Comparison of ENCODE assay signal across 20 cellular contexts in the genomic region with DNA sequence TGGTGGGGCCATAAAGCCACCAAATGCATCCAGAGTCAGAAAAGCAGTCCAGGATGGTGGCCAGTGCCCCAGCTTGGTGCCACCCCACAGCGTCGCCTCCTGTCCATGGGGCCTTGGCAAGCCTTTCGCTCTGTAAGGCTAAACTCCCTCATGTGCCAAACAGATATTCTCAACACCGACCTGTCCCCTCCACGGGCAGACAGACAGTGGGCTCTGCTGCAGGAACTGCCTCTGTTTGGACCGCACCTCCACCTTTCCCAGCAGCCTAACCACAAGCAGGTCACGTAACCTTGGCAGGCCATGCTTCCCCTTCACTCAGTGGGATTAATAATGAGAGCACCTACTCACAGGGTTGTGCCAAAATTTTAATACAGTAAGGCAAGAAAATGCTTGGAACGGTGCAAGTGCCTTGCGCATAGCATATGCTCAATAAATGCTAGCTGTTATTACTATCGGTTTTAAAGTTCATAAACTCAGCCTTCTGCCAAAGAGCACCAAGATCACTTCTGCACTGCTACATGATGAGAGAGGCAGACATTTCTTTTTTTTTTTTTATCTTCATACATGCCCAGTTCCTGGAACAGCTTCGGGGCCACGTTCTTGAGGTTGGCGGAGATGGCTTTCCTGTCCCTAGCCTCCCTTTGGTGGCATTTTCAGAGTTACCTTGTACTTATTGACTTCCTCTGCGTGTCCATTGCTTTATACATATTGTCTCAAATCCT. TPM values are rescaled to one million over a fixed set of nuclear protein-coding genes. Genes with fewer than 3 reads are reported as not detected.
DNase-seq lines count a peak whose midpoint lies in the region; ATAC-seq and FAIRE-seq lines count a peak whose summit lies in the region.
"Had no signal": no experiment of that assay in that cellular context is flagged by ENCODE, and none has a peak within 500 bp of the region (broad histone marks: within the 10 kb centered on the region; RNA-seq: fewer than 3 reads in every experiment).

No MANE protein-coding gene starts in this region.

- peak overlapping the region; percentile 48 to 82 (median 72) for H3K4me3 Mint-ChIP-seq in CD4-positive, CD25-positive, alpha-beta regulatory T cell
- peak overlapping the region; percentile 70 to 89 (median 77) for H3K4me3 Mint-ChIP-seq in CD8-positive, alpha-beta memory T cell
- H3K4me3 Mint-ChIP-seq in activated naive CD8-positive, alpha-beta T cell = peak overlapping the region; percentile 64
- peak overlapping the region; percentile 93 for H3K4me3 Mint-ChIP-seq in natural killer cell treated with Interleukin-12 subunit alpha and Interleukin-12 subunit beta and Interleukin-15 and Interleukin-18, amount 100 ng/mL, for 72 hours

- no peaks in the 10 kb centered on the region for H3K27me3 ChIP-seq in CD4-positive, CD25-positive, alpha-beta regulatory T cell (ENCODE audit: control insufficient read depth, insufficient read depth, low read length)
- H3K27me3 ChIP-seq in CD8-positive, alpha-beta memory T cell (ENCODE audit: insufficient read depth, low read length, poor library complexity, severe bottlenecking) = no peaks in the 10 kb centered on the region
- H3K27me3 ChIP-seq: esophagus squamous epithelium, left lung, right atrium auricular region, uterus had no signal

- peak in 1 of 3 donors; percentile 68 for DNase-seq in CD4-positive, CD25-positive, alpha-beta regulatory T cell
- DNase-seq in CD8-positive, alpha-beta memory T cell = no peak
- no peak for DNase-seq in natural killer cell treated with Interleukin-12 subunit alpha and Interleukin-12 subunit beta and Interleukin-15 and Interleukin-18, amount 100 ng/mL, for 72 hours (ENCODE audit: low spot score)
- DNase-seq in AG08395 (ENCODE audit: low spot score) = no peak
- DNase-seq in HTR-8/SVneo (ENCODE audit: insufficient read length, low spot score) = no peak
- no peak for DNase-seq in NK-92 treated with Interleukin-12 subunit alpha and Interleukin-12 subunit beta, amount 100 ng/mL, for 24 hours (lab: John Stamatoyannopoulos, UW)
- DNase-seq: AML-193; amygdala; caudate nucleus; esophagus squamous epithelium; KBM-7; left lung; midbrain; NCI-H2029 treated with DMSO at 0.1 percent for 48 hours; NCI-H446; stimulated activated CD4-positive, alpha-beta T cell treated with anti-CD3 and anti-CD28 coated beads, Interleukin-15, amount 100 ng/mL, for 24 hours; uterus; WERI-Rb-1 had no signal

- POLR2A ChIA-PET in CD8-positive, alpha-beta memory T cell (lab: Charles Lee) = interaction anchor here (0.7 to 1.9 kb wide), 5 partner anchors 9 to 74 kb away, joined by 3 to 14 read pairs (median 4); no protein-coding TSS in a partner anchor

- H3K4me1 ChIP-seq in CD4-positive, CD25-positive, alpha-beta regulatory T cell (ENCODE audit: control insufficient read depth, insufficient read depth, low read length, poor library complexity, severe bottlenecking) = peaks cover 100% of the 10 kb centered on the region
- peaks cover 98% of the 10 kb centered on the region for H3K4me1 ChIP-seq in CD8-positive, alpha-beta memory T cell (ENCODE audit: insufficient read depth, low read length)
- H3K4me1 ChIP-seq: right atrium auricular region, uterus had no signal

- H3K27ac Mint-ChIP-seq in CD4-positive, CD25-positive, alpha-beta regulatory T cell = peak overlapping the region; percentile 94 to 98 (median 96)
- peak overlapping the region; percentile 89 to 97 (median 94) for H3K27ac Mint-ChIP-seq in CD8-positive, alpha-beta memory T cell
- H3K27ac Mint-ChIP-seq in activated naive CD8-positive, alpha-beta T cell = peak overlapping the region; percentile 87
- peak overlapping the region; percentile 97 to 98 for H3K27ac Mint-ChIP-seq in natural killer cell treated with Interleukin-12 subunit alpha and Interleukin-12 subunit beta and Interleukin-15 and Interleukin-18, amount 100 ng/mL, for 72 hours

- CTCF ChIA-PET in CD8-positive, alpha-beta memory T cell (lab: Charles Lee) = interaction anchor here (1.2 to 2.8 kb wide), 6 partner anchors 10 to 148 kb away, joined by 4 to 13 read pairs (median 6); no protein-coding TSS in a partner anchor

- H3K9me3 ChIP-seq in CD4-positive, CD25-positive, alpha-beta regulatory T cell (ENCODE audit: control insufficient read depth in 2 of 2, low read length in 2 of 2) = no peaks in the 10 kb centered on the region
- H3K9me3 ChIP-seq in CD8-positive, alpha-beta memory T cell (ENCODE audit: low read length) = no peaks in the 10 kb centered on the region
- H3K9me3 ChIP-seq: esophagus squamous epithelium, left lung, right atrium auricular region, uterus had no signal

- no peaks in the 10 kb centered on the region for H3K9me3 Mint-ChIP-seq in CD4-positive, CD25-positive, alpha-beta regulatory T cell
- H3K9me3 Mint-ChIP-seq in CD8-positive, alpha-beta memory T cell = no peaks in the 10 kb centered on the region
- H3K9me3 Mint-ChIP-seq in activated naive CD8-positive, alpha-beta T cell (ENCODE audit: low read depth) = peaks cover 3% of the 10 kb centered on the region
- peaks cover 4% of the 10 kb centered on the region for H3K9me3 Mint-ChIP-seq in natural killer cell treated with Interleukin-12 subunit alpha and Interleukin-12 subunit beta and Interleukin-15 and Interleukin-18, amount 100 ng/mL, for 72 hours

- H3K36me3 ChIP-seq in CD4-positive, CD25-positive, alpha-beta regulatory T cell (ENCODE audit: control insufficient read depth, insufficient read depth, low read length) = peaks cover 32% of the 10 kb centered on the region
- H3K36me3 ChIP-seq in CD8-positive, alpha-beta memory T cell (ENCODE audit: insufficient read depth, low read length) = peaks cover 9% of the 10 kb centered on the region
- H3K36me3 ChIP-seq: esophagus squamous epithelium, left lung, right atrium auricular region, uterus, WERI-Rb-1 had no signal

- H3K27me3 Mint-ChIP-seq in CD4-positive, CD25-positive, alpha-beta regulatory T cell = no peaks in the 10 kb centered on the region
- H3K27me3 Mint-ChIP-seq in CD8-positive, alpha-beta memory T cell = no peaks in the 10 kb centered on the region
- H3K27me3 Mint-ChIP-seq in activated naive CD8-positive, alpha-beta T cell = no peaks in the 10 kb centered on the region
- H3K27me3 Mint-ChIP-seq in natural killer cell treated with Interleukin-12 subunit alpha and Interleukin-12 subunit beta and Interleukin-15 and Interleukin-18, amount 100 ng/mL, for 72 hours = no peaks in the 10 kb centered on the region

- H3K27ac ChIP-seq in CD4-positive, CD25-positive, alpha-beta regulatory T cell (ENCODE audit: insufficient read depth, low read length, poor library complexity, severe bottlenecking) = peak overlapping the region; percentile 92
- H3K27ac ChIP-seq in CD8-positive, alpha-beta memory T cell (ENCODE audit: low read depth, low read length) = peak overlapping the region; percentile 4
- H3K27ac ChIP-seq: right atrium auricular region, uterus, WERI-Rb-1 had no signal

- ATAC-seq in CD4-positive, CD25-positive, alpha-beta regulatory T cell (ENCODE audit: low read depth in 2 of 2) = peak; percentile 30 to 43
- no peak for ATAC-seq in natural killer cell treated with Interleukin-12 subunit alpha and Interleukin-12 subunit beta and Interleukin-15 and Interleukin-18, amount 100 ng/mL, for 72 hours
- ATAC-seq: left lung had no signal

- peaks cover 44% of the 10 kb centered on the region for H3K36me3 Mint-ChIP-seq in CD4-positive, CD25-positive, alpha-beta regulatory T cell
- peaks cover 5 to 66% (median 30%) of the 10 kb centered on the region in 3 donors for H3K36me3 Mint-ChIP-seq in CD8-positive, alpha-beta memory T cell
- H3K36me3 Mint-ChIP-seq in activated naive CD8-positive, alpha-beta T cell = peaks cover 36% of the 10 kb centered on the region
- H3K36me3 Mint-ChIP-seq in natural killer cell treated with Interleukin-12 subunit alpha and Interleukin-12 subunit beta and Interleukin-15 and Interleukin-18, amount 100 ng/mL, for 72 hours = peaks cover 6% of the 10 kb centered on the region

- no peak for FAIRE-seq in HTR-8/SVneo (lab: Jason Lieb, UNC)

- H3K4me3 ChIP-seq in CD4-positive, CD25-positive, alpha-beta regulatory T cell (ENCODE audit: low read depth, low read length) = peak overlapping the region; percentile 73
- peak overlapping the region; percentile 23 for H3K4me3 ChIP-seq in CD8-positive, alpha-beta memory T cell (ENCODE audit: low read length)
- H3K4me3 ChIP-seq: esophagus squamous epithelium, left lung, right atrium auricular region, uterus had no signal

- H3K4me1 Mint-ChIP-seq in CD4-positive, CD25-positive, alpha-beta regulatory T cell = peaks cover 53 to 97% (median 80%) of the 10 kb centered on the region in 4 donors
- peaks cover 92 to 100% (median 99%) of the 10 kb centered on the region in 3 donors for H3K4me1 Mint-ChIP-seq in CD8-positive, alpha-beta memory T cell
- peaks cover 92% of the 10 kb centered on the region for H3K4me1 Mint-ChIP-seq in activated naive CD8-positive, alpha-beta T cell (ENCODE audit: low read depth)
- H3K4me1 Mint-ChIP-seq in natural killer cell treated with Interleukin-12 subunit alpha and Interleukin-12 subunit beta and Interleukin-15 and Interleukin-18, amount 100 ng/mL, for 72 hours (ENCODE audit: low read depth in 2 of 2) = peaks cover 75 to 92% of the 10 kb centered on the region in 2 donors

RNA-seq across cellular contexts. Expression of a gene that starts 11.6 kb away (rescaled TPM):
- 133 TPM for total RNA-seq in CD4-positive, CD25-positive, alpha-beta regulatory T cell
- polyA plus RNA-seq in CD4-positive, CD25-positive, alpha-beta regulatory T cell = 10 to 100 TPM; 14.2 to 22.7 (median 21.0) TPM
- total RNA-seq in CD8-positive, alpha-beta memory T cell = 10 to 100 TPM; 40.3 to 41.5 TPM
- polyA plus RNA-seq in CD8-positive, alpha-beta memory T cell = 22.0 TPM
- total RNA-seq in natural killer cell treated with Interleukin-12 subunit alpha and Interleukin-12 subunit beta and Interleukin-15 and Interleukin-18, amount 100 ng/mL, for 72 hours = 100 to 1,000 TPM in 1 of 2 donors, 10 to 100 TPM in 1; 67.8 to 121 TPM

Comparison
In these comparisons a context has a peak if more than half of its experiments do, and no peak if none do; other contexts are left out.
1. ATAC-seq: peak in CD4-positive, CD25-positive, alpha-beta regulatory T cell (2 of 2); none in natural killer cell treated with Interleukin-12 subunit alpha and Interleukin-12 subunit beta and Interleukin-15 and Interleukin-18, amount 100 ng/mL, for 72 hours (0 of 2).
2. Peak in every context shown above with its lines, with median percentiles within 50 percentile points of each other: H3K27ac Mint-ChIP-seq and H3K4me3 Mint-ChIP-seq.